In genomic region chr10:124939290-124939689, GRCh38 we compare ENCODE assay signal across 1 cellular context.
TF ChIP-seq lines count a peak whose summit lies in the region.

No MANE protein-coding gene starts in this region.

TF ChIP-seq in HEK293, 187 proteins besides CTCF, POLR2A, EP300 and RAD21 (continued from another document):
- TF ChIP-seq, protein P1, sequence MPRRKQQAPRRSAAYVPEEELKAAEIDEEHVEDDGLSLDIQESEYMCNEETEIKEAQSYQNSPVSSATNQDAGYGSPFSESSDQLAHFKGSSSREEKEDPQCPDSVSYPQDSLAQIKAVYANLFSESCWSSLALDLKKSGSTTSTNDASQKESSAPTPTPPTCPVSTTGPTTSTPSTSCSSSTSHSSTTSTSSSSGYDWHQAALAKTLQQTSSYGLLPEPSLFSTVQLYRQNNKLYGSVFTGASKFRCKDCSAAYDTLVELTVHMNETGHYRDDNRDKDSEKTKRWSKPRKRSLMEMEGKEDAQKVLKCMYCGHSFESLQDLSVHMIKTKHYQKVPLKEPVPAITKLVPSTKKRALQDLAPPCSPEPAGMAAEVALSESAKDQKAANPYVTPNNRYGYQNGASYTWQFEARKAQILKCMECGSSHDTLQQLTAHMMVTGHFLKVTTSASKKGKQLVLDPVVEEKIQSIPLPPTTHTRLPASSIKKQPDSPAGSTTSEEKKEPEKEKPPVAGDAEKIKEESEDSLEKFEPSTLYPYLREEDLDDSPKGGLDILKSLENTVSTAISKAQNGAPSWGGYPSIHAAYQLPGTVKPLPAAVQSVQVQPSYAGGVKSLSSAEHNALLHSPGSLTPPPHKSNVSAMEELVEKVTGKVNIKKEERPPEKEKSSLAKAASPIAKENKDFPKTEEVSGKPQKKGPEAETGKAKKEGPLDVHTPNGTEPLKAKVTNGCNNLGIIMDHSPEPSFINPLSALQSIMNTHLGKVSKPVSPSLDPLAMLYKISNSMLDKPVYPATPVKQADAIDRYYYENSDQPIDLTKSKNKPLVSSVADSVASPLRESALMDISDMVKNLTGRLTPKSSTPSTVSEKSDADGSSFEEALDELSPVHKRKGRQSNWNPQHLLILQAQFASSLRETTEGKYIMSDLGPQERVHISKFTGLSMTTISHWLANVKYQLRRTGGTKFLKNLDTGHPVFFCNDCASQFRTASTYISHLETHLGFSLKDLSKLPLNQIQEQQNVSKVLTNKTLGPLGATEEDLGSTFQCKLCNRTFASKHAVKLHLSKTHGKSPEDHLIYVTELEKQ (tag by site-specific recombination; IDR thresholded peaks at IDR 0.05; ENCODE audit: borderline replicate concordance), result 0 out of 2 replicates have a peak, but pooled peaks have one; percentile 12
- peak; percentile 28; the same call in 1 of the 2 replicates for TF ChIP-seq WT1 (tag by site-specific recombination; IDR thresholded peaks at IDR 0.05)
- 0 out of 2 replicates have a peak, but pooled peaks have one; percentile 16 for TF ChIP-seq IKZF3 (tag by site-specific recombination; IDR thresholded peaks at IDR 0.05)
- TF ChIP-seq OSR2 (tag by site-specific recombination; IDR thresholded peaks at IDR 0.05), result peak; percentile 63
- TF ChIP-seq, protein P2, sequence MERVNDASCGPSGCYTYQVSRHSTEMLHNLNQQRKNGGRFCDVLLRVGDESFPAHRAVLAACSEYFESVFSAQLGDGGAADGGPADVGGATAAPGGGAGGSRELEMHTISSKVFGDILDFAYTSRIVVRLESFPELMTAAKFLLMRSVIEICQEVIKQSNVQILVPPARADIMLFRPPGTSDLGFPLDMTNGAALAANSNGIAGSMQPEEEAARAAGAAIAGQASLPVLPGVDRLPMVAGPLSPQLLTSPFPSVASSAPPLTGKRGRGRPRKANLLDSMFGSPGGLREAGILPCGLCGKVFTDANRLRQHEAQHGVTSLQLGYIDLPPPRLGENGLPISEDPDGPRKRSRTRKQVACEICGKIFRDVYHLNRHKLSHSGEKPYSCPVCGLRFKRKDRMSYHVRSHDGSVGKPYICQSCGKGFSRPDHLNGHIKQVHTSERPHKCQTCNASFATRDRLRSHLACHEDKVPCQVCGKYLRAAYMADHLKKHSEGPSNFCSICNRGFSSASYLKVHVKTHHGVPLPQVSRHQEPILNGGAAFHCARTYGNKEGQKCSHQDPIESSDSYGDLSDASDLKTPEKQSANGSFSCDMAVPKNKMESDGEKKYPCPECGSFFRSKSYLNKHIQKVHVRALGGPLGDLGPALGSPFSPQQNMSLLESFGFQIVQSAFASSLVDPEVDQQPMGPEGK (tag by site-specific recombination; IDR thresholded peaks at IDR 0.05), result no peak
